11 cellular contexts compared by ENCODE assay signal in genomic region chr1:25502957-25503356, GRCh38. TPM values are rescaled to one million over a fixed set of nuclear protein-coding genes. Genes with fewer than 3 reads are reported as not detected.
DNase-seq lines count a peak whose midpoint lies in the region; TF ChIP-seq lines count a peak whose summit lies in the region.
"Had no signal": no experiment of that assay in that cellular context is flagged by ENCODE, and none has a peak within 500 bp of the region (broad histone marks: within the 10 kb centered on the region; RNA-seq: fewer than 3 reads in every experiment).

No MANE protein-coding gene starts in this region.

- H3K27ac ChIP-seq in BLaER1, result no peak overlapping the region
- H3K27ac ChIP-seq in HUES48 (ENCODE audit: low read depth, low read length), result peak overlapping the region; percentile 53
- H3K27ac ChIP-seq in ascending aorta, result peak overlapping the region; percentile 52 to 54
- peak overlapping the region in 1 of 2 donors; percentile 4 for H3K27ac ChIP-seq in prostate gland
- H3K27ac ChIP-seq: Peyer's patch had no signal

- H3K4me1 ChIP-seq in BLaER1 (peaks cover 38% of the 10 kb centered on the region), HUES48 (ENCODE audit: control insufficient read depth, insufficient read depth, low read length) (peaks cover 26% of the 10 kb centered on the region), ascending aorta (peaks cover 24 to 53% of the 10 kb centered on the region in 2 donors), prostate gland (replicated peaks) (peaks cover 6% of the 10 kb centered on the region)

- no peak for TF ChIP-seq POLR2A in prostate gland (IDR thresholded peaks at IDR 0.05)

- H3K4me3 ChIP-seq in BLaER1, result no peak overlapping the region
- H3K4me3 ChIP-seq in HUES48 (ENCODE audit: low read depth, low read length), result no peak overlapping the region
- no peak overlapping the region for H3K4me3 ChIP-seq in ascending aorta
- H3K4me3 ChIP-seq in prostate gland, result no peak overlapping the region
- H3K4me3 ChIP-seq: gastrocnemius medialis, Peyer's patch had no signal

- DNase-seq in ascending aorta (ENCODE audit: low spot score in 2 of 2), result no peak
- peak; percentile 59 for DNase-seq in glomerular visceral epithelial cell (ENCODE audit: extremely low spot score)
- DNase-seq in GM20000 (ENCODE audit: low spot score), result no peak
- DNase-seq in prostate gland (ENCODE audit: low spot score), result no peak
- DNase-seq in NCI-H2107 treated with DMSO at 0.1 percent for 48 hours (lab: John Stamatoyannopoulos, UW; ENCODE audit: unreplicated experiment), result no peak
- DNase-seq in iPS-NIHi11 (ENCODE audit: low spot score), result no peak
- DNase-seq: activated gamma-delta T cell treated with Interleukin-2 at 50 U/mL for 16 hours, gastrocnemius medialis, Peyer's patch had no signal

- 70% methylated on average over 4 of the region's 4 CpGs for WGBS in prostate gland

- H3K36me3 ChIP-seq in BLaER1 (peaks cover 39% of the 10 kb centered on the region), HUES48 (ENCODE audit: control insufficient read depth, insufficient read depth, low read length) (peaks cover 10% of the 10 kb centered on the region; the same call in 1 of the 2 replicates), ascending aorta (no peaks in the 10 kb centered on the region), prostate gland (no peaks in the 10 kb centered on the region)

- H3K27me3 ChIP-seq in BLaER1 (no peaks in the 10 kb centered on the region), HUES48 (ENCODE audit: control insufficient read depth, insufficient read depth, low read length) (no peaks in the 10 kb centered on the region), ascending aorta (no peaks in the 10 kb centered on the region), prostate gland (replicated peaks; ENCODE audit: insufficient read depth) (no peaks in the 10 kb centered on the region)
- H3K27me3 ChIP-seq: gastrocnemius medialis, Peyer's patch had no signal

- TF ChIP-seq CTCF in ascending aorta (IDR thresholded peaks at IDR 0.05), result no peak
- no peak for TF ChIP-seq CTCF in GM20000 (IDR thresholded peaks at IDR 0.05; ENCODE audit: extremely low read depth, missing control alignments)
- TF ChIP-seq CTCF in prostate gland (IDR thresholded peaks at IDR 0.05), result no peak

- peak overlapping the region; percentile 24; the same call in 1 of the 2 replicates for H3K9ac ChIP-seq in BLaER1
- H3K9ac ChIP-seq in HUES48 (ENCODE audit: low read depth, low read length), result no peak overlapping the region

- H3K4me2 ChIP-seq in BLaER1, result no peak overlapping the region

- intact Hi-C loops in ascending aorta (cut with DNase I) (loop anchor here (1.0 to 5.0 kb wide), 2 partner anchors 17 to 294 kb away; no protein-coding TSS in a partner anchor), prostate gland (cut with DNase I) (no loop called here)

- H3K9me3 ChIP-seq in BLaER1 (no peaks in the 10 kb centered on the region), HUES48 (ENCODE audit: control insufficient read depth, insufficient read depth, low read length) (no peaks in the 10 kb centered on the region), ascending aorta (no peaks in the 10 kb centered on the region), prostate gland (no peaks in the 10 kb centered on the region)
- H3K9me3 ChIP-seq: gastrocnemius medialis, Peyer's patch had no signal

- H4K20me1 ChIP-seq in BLaER1, result 0 out of 2 replicates have a peak, but pooled peaks cover 5% of the 10 kb centered on the region

RNA-seq across cellular contexts. Expression of gene LDLRAP1, which starts 40.4 kb away (rescaled TPM):
- 75.4 TPM for total RNA-seq in ascending aorta
- total RNA-seq in prostate gland, result 10 to 100 TPM; 37.8 to 56.3 TPM
